Comparison of ENCODE assay signal across 9 cellular contexts in the genomic region with DNA sequence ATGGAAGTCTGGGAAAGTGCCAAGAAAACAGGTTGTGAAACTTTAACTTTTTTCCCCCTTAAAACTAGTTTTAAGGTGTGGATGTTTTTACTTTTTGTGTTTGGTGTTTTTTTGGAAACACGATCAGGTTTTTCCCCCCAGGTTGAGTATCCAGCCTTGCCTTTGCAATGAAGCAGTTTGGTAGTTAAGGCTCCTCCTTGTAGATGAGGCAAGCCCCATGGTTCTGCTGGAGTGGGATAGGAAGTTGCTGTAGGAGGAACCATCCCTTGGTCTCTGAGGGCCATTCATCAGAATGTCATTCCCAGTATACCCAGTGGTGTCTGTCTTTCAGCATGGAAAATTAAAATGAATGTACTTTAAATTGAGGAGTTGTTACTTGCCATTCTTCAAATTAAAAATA. TPM values are rescaled to one million over a fixed set of nuclear protein-coding genes. Genes with fewer than 3 reads are reported as not detected.
DNase-seq lines count a peak whose midpoint lies in the region; ATAC-seq and TF ChIP-seq lines count a peak whose summit lies in the region.
"Had no signal": no experiment of that assay in that cellular context is flagged by ENCODE, and none has a peak within 500 bp of the region (broad histone marks: within the 10 kb centered on the region; RNA-seq: fewer than 3 reads in every experiment).

No MANE protein-coding gene starts in this region.

- no peak overlapping the region for H3K27ac Mint-ChIP-seq in activated CD4-positive, alpha-beta T cell treated with anti-CD3 and anti-CD28 coated beads, Interleukin-2, amount 10 ng/mL, durations not matched to agents 7 days and 5 days
- H3K27ac Mint-ChIP-seq in stimulated activated naive CD8-positive, alpha-beta T cell treated with anti-CD3 and anti-CD28 coated beads, Interleukin-15, amount 100 ng/mL, for 72 hours = peak overlapping the region; percentile 96 to 99

- H3K36me3 ChIP-seq in SU-DHL-6 (ENCODE audit: low read length) (no peaks in the 10 kb centered on the region), transverse colon (no peaks in the 10 kb centered on the region)

- CTCF ChIA-PET in activated CD4-positive, alpha-beta T cell treated with anti-CD3 and anti-CD28 coated beads, Interleukin-2, amount 10 ng/mL, durations not matched to agents 7 days and 5 days (lab: Charles Lee) = interaction anchor here (1.5 kb wide), 2 partner anchors 9 to 22 kb away, joined by 3 to 4 read pairs; no protein-coding TSS in a partner anchor
- CTCF ChIA-PET in RWPE1 (lab: Yijun Ruan, JAX) = no interaction called here

- 0 to 62% methylated on average over 1 of the region's 1 CpG for WGBS in transverse colon (ENCODE audit: low coverage in 1 of 2), 2 donors

- peaks cover 11% of the 10 kb centered on the region for H3K36me3 Mint-ChIP-seq in activated CD4-positive, alpha-beta T cell treated with anti-CD3 and anti-CD28 coated beads, Interleukin-2, amount 10 ng/mL, durations not matched to agents 7 days and 5 days (ENCODE audit: low read depth)

- peaks cover 51% of the 10 kb centered on the region for H4K20me1 ChIP-seq in SU-DHL-6 (ENCODE audit: low read depth, low read length)

- H3K9me2 ChIP-seq in SU-DHL-6 (replicated peaks; ENCODE audit: insufficient read depth, low read length) = no peaks in the 10 kb centered on the region

- no peak overlapping the region for H3K27ac ChIP-seq in SU-DHL-6 (ENCODE audit: low read depth, low read length)
- H3K27ac ChIP-seq in RWPE1 = no peak overlapping the region
- peak overlapping the region in 2 of 4 donors; percentile 98 to 99 for H3K27ac ChIP-seq in transverse colon

- H3K4me3 ChIP-seq in SU-DHL-6 (ENCODE audit: insufficient read depth, low read length, poor library complexity, severe bottlenecking) (no peak overlapping the region), foreskin fibroblast (ENCODE audit: low read depth in 1 of 2, low read length in 2 of 2) (peak overlapping the region; percentile 63 to 85), transverse colon (no peak overlapping the region)

- DNase-seq in activated CD4-positive, alpha-beta T cell treated with anti-CD3 and anti-CD28 coated beads, Interleukin-2, amount 10 ng/mL, durations not matched to agents 7 days and 5 days = no peak
- no peak for DNase-seq in activated CD4-positive, alpha-beta T cell treated with anti-CD3 and anti-CD28 coated beads, Interleukin-2, amount 50 U/mL, for 48 hours
- DNase-seq in foreskin fibroblast (peak; percentile 16 to 50), middle frontal gyrus (ENCODE audit: extremely low spot score, low spot score) (no peak), RWPE1 (ENCODE audit: low spot score) (no peak), transverse colon (no peak)
- DNase-seq in stimulated activated naive CD8-positive, alpha-beta T cell treated with anti-CD3 and anti-CD28 coated beads, Interleukin-15, amount 100 ng/mL, for 72 hours = no peak
- DNase-seq: cortex of kidney had no signal

- no peak for TF ChIP-seq EP300 in transverse colon (IDR thresholded peaks at IDR 0.05; ENCODE audit: low read depth)

- no peak for TF ChIP-seq POLR2A in transverse colon (IDR thresholded peaks at IDR 0.05)

- in situ Hi-C loops in transverse colon (cut with MboI; ENCODE audit: low pct_ligation_motif_present in 1 of 4, low pct_unique_long_range_greater_than_20kb in 1 of 4, low sequenced_read_pairs in 3 of 4) = no loop called here

- no peaks in the 10 kb centered on the region for H3K9me3 Mint-ChIP-seq in activated CD4-positive, alpha-beta T cell treated with anti-CD3 and anti-CD28 coated beads, Interleukin-2, amount 10 ng/mL, durations not matched to agents 7 days and 5 days
- no peaks in the 10 kb centered on the region for H3K9me3 Mint-ChIP-seq in stimulated activated naive CD8-positive, alpha-beta T cell treated with anti-CD3 and anti-CD28 coated beads, Interleukin-15, amount 100 ng/mL, for 72 hours

- H3K27me3 Mint-ChIP-seq in activated CD4-positive, alpha-beta T cell treated with anti-CD3 and anti-CD28 coated beads, Interleukin-2, amount 10 ng/mL, durations not matched to agents 7 days and 5 days = no peaks in the 10 kb centered on the region
- no peaks in the 10 kb centered on the region for H3K27me3 Mint-ChIP-seq in stimulated activated naive CD8-positive, alpha-beta T cell treated with anti-CD3 and anti-CD28 coated beads, Interleukin-15, amount 100 ng/mL, for 72 hours

- peaks cover 24 to 72% (median 55%) of the 10 kb centered on the region in 4 donors for H3K4me1 ChIP-seq in transverse colon

- peak overlapping the region; percentile 94 for H3K4me2 ChIP-seq in SU-DHL-6 (ENCODE audit: low read depth, low read length, poor library complexity, severe bottlenecking)

- peaks cover 74% of the 10 kb centered on the region for H3K79me2 ChIP-seq in SU-DHL-6 (ENCODE audit: insufficient read depth, low read length)

- H3F3A ChIP-seq in SU-DHL-6 (ENCODE audit: insufficient read depth) = peaks cover 16% of the 10 kb centered on the region

- H3K4me3 Mint-ChIP-seq in activated CD4-positive, alpha-beta T cell treated with anti-CD3 and anti-CD28 coated beads, Interleukin-2, amount 10 ng/mL, durations not matched to agents 7 days and 5 days = peak overlapping the region; percentile 82
- H3K4me3 Mint-ChIP-seq in stimulated activated naive CD8-positive, alpha-beta T cell treated with anti-CD3 and anti-CD28 coated beads, Interleukin-15, amount 100 ng/mL, for 72 hours = peak overlapping the region; percentile 90 to 100

- ATAC-seq in stimulated activated naive CD8-positive, alpha-beta T cell treated with anti-CD3 and anti-CD28 coated beads, Interleukin-15, amount 100 ng/mL, for 72 hours = no peak

- intact Hi-C loops in transverse colon (cut with DNase I; ENCODE audit: low total_unique reads) = no loop called here

- H3K4me1 Mint-ChIP-seq in activated CD4-positive, alpha-beta T cell treated with anti-CD3 and anti-CD28 coated beads, Interleukin-2, amount 10 ng/mL, durations not matched to agents 7 days and 5 days = peaks cover 60% of the 10 kb centered on the region
- H3K4me1 Mint-ChIP-seq in stimulated activated naive CD8-positive, alpha-beta T cell treated with anti-CD3 and anti-CD28 coated beads, Interleukin-15, amount 100 ng/mL, for 72 hours = peaks cover 77% of the 10 kb centered on the region

- no peak overlapping the region for H2AFZ ChIP-seq in SU-DHL-6 (ENCODE audit: low read depth, low read length, severe bottlenecking)

- no peaks in the 10 kb centered on the region for H3K9me3 ChIP-seq in SU-DHL-6 (ENCODE audit: insufficient read depth, low read length)
- H3K9me3 ChIP-seq in transverse colon = no peaks in the 10 kb centered on the region

- TF ChIP-seq CTCF in SU-DHL-6 (IDR thresholded peaks at IDR 0.05; ENCODE audit: insufficient read depth, low read length, poor library complexity, severe bottlenecking) (no peak), foreskin fibroblast (IDR thresholded peaks at IDR 0.05; ENCODE audit: low read depth, low read length) (no peak), RWPE1 (conservative IDR thresholded peaks at IDR 0.05; ENCODE audit: low read depth) (no peak), transverse colon (IDR thresholded peaks at IDR 0.05) (no peak)

- H3K27me3 ChIP-seq in SU-DHL-6 (ENCODE audit: low read length) (no peaks in the 10 kb centered on the region), transverse colon (no peaks in the 10 kb centered on the region)

- 0 out of 2 replicates have a peak overlapping the region, but pooled peaks have one; percentile 80 for H3K9ac ChIP-seq in SU-DHL-6 (ENCODE audit: low read length)

- POLR2A ChIA-PET in activated CD4-positive, alpha-beta T cell treated with anti-CD3 and anti-CD28 coated beads, Interleukin-2, amount 10 ng/mL, durations not matched to agents 7 days and 5 days (lab: Charles Lee) = interaction anchor here (0.6 kb wide), 1 partner anchor 145 kb away, joined by 6 read pairs; no protein-coding TSS in a partner anchor
- POLR2A ChIA-PET in RWPE1 (lab: Yijun Ruan, JAX; ENCODE audit: low non-redundant PET) = no interaction called here

RNA-seq across cellular contexts. Expression of gene CUL1, which starts 2.7 kb away (rescaled TPM):
- total RNA-seq in activated CD4-positive, alpha-beta T cell treated with anti-CD3 and anti-CD28 coated beads, Interleukin-2, amount 10 ng/mL, durations not matched to agents 7 days and 5 days = 10 to 100 TPM; 51.9 to 57.8 TPM
- 10 to 100 TPM; 17.6 to 44.6 (median 28.8) TPM for total RNA-seq in transverse colon

Comparison
In these comparisons a context has a peak if more than half of its experiments do, and no peak if none do; other contexts are left out.
1. DNase-seq: peak in foreskin fibroblast (2 of 2); none in activated CD4-positive, alpha-beta T cell treated with anti-CD3 and anti-CD28 coated beads, Interleukin-2, amount 10 ng/mL, durations not matched to agents 7 days and 5 days (single experiment), activated CD4-positive, alpha-beta T cell treated with anti-CD3 and anti-CD28 coated beads, Interleukin-2, amount 50 U/mL, for 48 hours (0 of 2), stimulated activated naive CD8-positive, alpha-beta T cell treated with anti-CD3 and anti-CD28 coated beads, Interleukin-15, amount 100 ng/mL, for 72 hours (0 of 2), middle frontal gyrus (single experiment), RWPE1 (single experiment) and transverse colon (single experiment).
2. H3K4me3 ChIP-seq: peak in foreskin fibroblast (2 of 2); none in SU-DHL-6 (single experiment) and transverse colon (0 of 4).